20 cellular contexts compared by ENCODE assay signal in the genomic region with DNA sequence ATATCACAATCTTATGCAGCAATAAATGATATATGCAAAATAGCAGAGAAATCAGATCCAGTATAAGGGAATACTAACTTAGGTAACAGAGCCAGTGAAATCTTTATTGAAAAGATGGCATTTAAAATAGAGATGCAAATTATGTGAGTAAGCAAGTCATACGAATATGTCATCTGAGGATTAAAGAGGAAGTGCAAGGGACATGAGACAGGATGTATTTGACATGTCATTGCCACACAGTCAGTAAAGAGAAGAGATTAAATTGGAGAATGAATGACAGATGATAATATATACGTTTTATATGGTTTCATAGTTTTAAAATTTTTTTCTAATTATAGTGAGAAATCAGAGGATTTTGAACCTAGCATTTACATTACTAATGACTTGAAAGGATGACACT.
"Had no signal": no experiment of that assay in that cellular context is flagged by ENCODE, and none has a peak within 500 bp of the region (broad histone marks: within the 10 kb centered on the region; RNA-seq: fewer than 3 reads in every experiment).

No MANE protein-coding gene starts in this region.

- H3K4me1 Mint-ChIP-seq: activated CD4-positive, alpha-beta memory T cell treated with anti-CD3 and anti-CD28 coated beads, Interleukin-2, amount 10 ng/mL, durations not matched to agents 7 days and 5 days; activated CD4-positive, alpha-beta T cell treated with anti-CD3 and anti-CD28 coated beads for 36 hours; activated CD8-positive, alpha-beta memory T cell treated with anti-CD3 and anti-CD28 coated beads, Interleukin-2, amount 10 ng/mL, durations not matched to agents 7 days and 5 days; activated naive CD8-positive, alpha-beta T cell treated with anti-CD3 and anti-CD28 coated beads, Interleukin-2, amount 10 ng/mL, durations not matched to agents 7 days and 5 days; activated T-helper 17 cell treated with anti-CD3 and anti-CD28 coated beads, Interleukin-2, amount 50 U/mL, for 72 hours; brain; memory B cell; WTC11 had no signal

- H3K27me3 ChIP-seq: right atrium auricular region, tibial nerve, vagina had no signal

- H3K4me3 Mint-ChIP-seq: activated CD4-positive, alpha-beta memory T cell treated with anti-CD3 and anti-CD28 coated beads, Interleukin-2, amount 10 ng/mL, durations not matched to agents 7 days and 5 days; activated CD4-positive, alpha-beta T cell treated with anti-CD3 and anti-CD28 coated beads for 36 hours; activated CD8-positive, alpha-beta memory T cell treated with anti-CD3 and anti-CD28 coated beads, Interleukin-2, amount 10 ng/mL, durations not matched to agents 7 days and 5 days; activated naive CD8-positive, alpha-beta T cell treated with anti-CD3 and anti-CD28 coated beads, Interleukin-2, amount 10 ng/mL, durations not matched to agents 7 days and 5 days; activated T-helper 17 cell treated with anti-CD3 and anti-CD28 coated beads, Interleukin-2, amount 50 U/mL, for 72 hours; brain; effector memory CD8-positive, alpha-beta T cell; immature natural killer cell; memory B cell; WTC11 had no signal

- H3K27me3 Mint-ChIP-seq: activated CD4-positive, alpha-beta memory T cell treated with anti-CD3 and anti-CD28 coated beads, Interleukin-2, amount 10 ng/mL, durations not matched to agents 7 days and 5 days; activated CD4-positive, alpha-beta T cell treated with anti-CD3 and anti-CD28 coated beads for 36 hours; activated CD8-positive, alpha-beta memory T cell treated with anti-CD3 and anti-CD28 coated beads, Interleukin-2, amount 10 ng/mL, durations not matched to agents 7 days and 5 days; activated naive CD8-positive, alpha-beta T cell treated with anti-CD3 and anti-CD28 coated beads, Interleukin-2, amount 10 ng/mL, durations not matched to agents 7 days and 5 days; activated T-helper 17 cell treated with anti-CD3 and anti-CD28 coated beads, Interleukin-2, amount 50 U/mL, for 72 hours; effector memory CD8-positive, alpha-beta T cell; memory B cell had no signal

- H3K27ac Mint-ChIP-seq: activated CD4-positive, alpha-beta memory T cell treated with anti-CD3 and anti-CD28 coated beads, Interleukin-2, amount 10 ng/mL, durations not matched to agents 7 days and 5 days; activated CD4-positive, alpha-beta T cell treated with anti-CD3 and anti-CD28 coated beads for 36 hours; activated CD8-positive, alpha-beta memory T cell treated with anti-CD3 and anti-CD28 coated beads, Interleukin-2, amount 10 ng/mL, durations not matched to agents 7 days and 5 days; activated naive CD8-positive, alpha-beta T cell treated with anti-CD3 and anti-CD28 coated beads, Interleukin-2, amount 10 ng/mL, durations not matched to agents 7 days and 5 days; activated T-helper 17 cell treated with anti-CD3 and anti-CD28 coated beads, Interleukin-2, amount 50 U/mL, for 72 hours; brain; effector memory CD8-positive, alpha-beta T cell; immature natural killer cell; memory B cell; WTC11 had no signal

- H3K4me3 ChIP-seq: prostate gland, right atrium auricular region, tibial nerve, vagina had no signal

- H3K27ac ChIP-seq: prostate gland, right atrium auricular region, tibial nerve, vagina had no signal

- H3K36me3 Mint-ChIP-seq: activated CD8-positive, alpha-beta memory T cell treated with anti-CD3 and anti-CD28 coated beads, Interleukin-2, amount 10 ng/mL, durations not matched to agents 7 days and 5 days; activated naive CD8-positive, alpha-beta T cell treated with anti-CD3 and anti-CD28 coated beads, Interleukin-2, amount 10 ng/mL, durations not matched to agents 7 days and 5 days; brain; memory B cell; WTC11 had no signal

- DNase-seq: activated CD4-positive, alpha-beta memory T cell treated with anti-CD3 and anti-CD28 coated beads, Interleukin-2, amount 10 ng/mL, durations not matched to agents 7 days and 5 days; activated CD4-positive, alpha-beta T cell treated with anti-CD3 and anti-CD28 coated beads for 36 hours; activated CD8-positive, alpha-beta memory T cell treated with anti-CD3 and anti-CD28 coated beads, Interleukin-2, amount 10 ng/mL, durations not matched to agents 7 days and 5 days; activated naive CD4-positive, alpha-beta T cell; activated naive CD8-positive, alpha-beta T cell treated with anti-CD3 and anti-CD28 coated beads, Interleukin-2, amount 10 ng/mL, durations not matched to agents 7 days and 5 days; anterior cingulate cortex; caudate nucleus; effector memory CD8-positive, alpha-beta T cell; immature natural killer cell; stimulated activated CD4-positive, alpha-beta T cell treated with anti-CD3 and anti-CD28 coated beads, Interleukin-2, amount 100 ng/mL, for 24 hours; stimulated activated naive CD8-positive, alpha-beta T cell treated with anti-CD3 and anti-CD28 coated beads, Interleukin-15, Interleukin-2, amounts not matched to agents 100 U/mL and 50 U/mL, for 24 hours; substantia nigra had no signal

- H3K36me3 ChIP-seq: prostate gland, right atrium auricular region, tibial nerve, vagina had no signal

- H3K4me1 ChIP-seq: prostate gland, right atrium auricular region, tibial nerve, vagina had no signal

- H3K9me3 ChIP-seq: prostate gland, vagina had no signal

- ATAC-seq: activated CD4-positive, alpha-beta T cell treated with anti-CD3 and anti-CD28 coated beads for 36 hours; activated CD8-positive, alpha-beta memory T cell treated with anti-CD3 and anti-CD28 coated beads, Interleukin-2, amount 10 ng/mL, durations not matched to agents 7 days and 5 days; activated T-helper 17 cell treated with anti-CD3 and anti-CD28 coated beads, Interleukin-2, amount 50 U/mL, for 72 hours; effector memory CD8-positive, alpha-beta T cell; stimulated activated naive CD8-positive, alpha-beta T cell treated with anti-CD3 and anti-CD28 coated beads, Interleukin-15, Interleukin-2, amounts not matched to agents 100 U/mL and 50 U/mL, for 24 hours; WTC11 had no signal
